Comparison of ENCODE assay signal across 26 cellular contexts in genomic region chr5:32357678-32358077, GRCh38.
"Had no signal": no experiment of that assay in that cellular context is flagged by ENCODE, and none has a peak within 500 bp of the region (broad histone marks: within the 10 kb centered on the region; RNA-seq: fewer than 3 reads in every experiment).

No MANE protein-coding gene starts in this region.

- ATAC-seq: esophagus mucosa, foreskin keratinocyte, heart left ventricle, right lobe of liver, WTC11 had no signal

- H3K36me3 ChIP-seq: ovary had no signal

- H3K9me3 Mint-ChIP-seq: activated naive CD8-positive, alpha-beta T cell treated with anti-CD3 and anti-CD28 coated beads, Interleukin-2, amount 10 ng/mL, durations not matched to agents 7 days and 5 days; immature natural killer cell; mesothelial cell of epicardium; naive B cell; nephron progenitor cell; WTC11 had no signal

- DNase-seq: activated CD4-positive, alpha-beta T cell treated with anti-CD3 and anti-CD28 coated beads for 1 hour; activated CD4-positive, alpha-beta T cell treated with anti-CD3 and anti-CD28 coated beads, Interleukin-2, amount 50 U/mL, for 48 hours; activated CD8-positive, alpha-beta memory T cell treated with anti-CD3 and anti-CD28 coated beads, Interleukin-2, amount 50 U/mL, for 48 hours; activated gamma-delta T cell; activated naive CD8-positive, alpha-beta T cell treated with anti-CD3 and anti-CD28 coated beads, Interleukin-2, amount 10 ng/mL, durations not matched to agents 7 days and 5 days; amygdala; caudate nucleus; cortex of kidney; foreskin keratinocyte; heart left ventricle; hypothalamus; immature natural killer cell; naive B cell; nephron progenitor cell; ovary; right lobe of liver; stimulated activated CD4-positive, alpha-beta T cell treated with anti-CD3 and anti-CD28 coated beads, Interleukin-2, amount 100 ng/mL, for 48 hours; stomach; thyroid gland had no signal

- H3K4me3 ChIP-seq: heart left ventricle, ovary, right lobe of liver, SJSA1, stomach, thyroid gland, upper lobe of left lung had no signal

- H3K4me3 Mint-ChIP-seq: activated naive CD8-positive, alpha-beta T cell treated with anti-CD3 and anti-CD28 coated beads, Interleukin-2, amount 10 ng/mL, durations not matched to agents 7 days and 5 days; immature natural killer cell; mesothelial cell of epicardium; naive B cell; nephron progenitor cell; WTC11 had no signal

- H3K27ac Mint-ChIP-seq: activated naive CD8-positive, alpha-beta T cell treated with anti-CD3 and anti-CD28 coated beads, Interleukin-2, amount 10 ng/mL, durations not matched to agents 7 days and 5 days; immature natural killer cell; mesothelial cell of epicardium; nephron progenitor cell; progenitor cell of endocrine pancreas; WTC11 had no signal

- H3K27me3 ChIP-seq: foreskin keratinocyte, heart left ventricle, neutrophil, ovary, right lobe of liver, SJSA1, stomach, thyroid gland, upper lobe of left lung had no signal

- H3K4me1 Mint-ChIP-seq: activated naive CD8-positive, alpha-beta T cell treated with anti-CD3 and anti-CD28 coated beads, Interleukin-2, amount 10 ng/mL, durations not matched to agents 7 days and 5 days; immature natural killer cell; mesothelial cell of epicardium; naive B cell; nephron progenitor cell had no signal

- H3K9me3 ChIP-seq: heart left ventricle, neutrophil, ovary, right lobe of liver, SJSA1, stomach, thyroid gland, upper lobe of left lung had no signal

- H3K27ac ChIP-seq: foreskin keratinocyte, heart left ventricle, neutrophil, ovary, right lobe of liver, SJSA1, stomach, thyroid gland, upper lobe of left lung had no signal

- H3K4me1 ChIP-seq: foreskin keratinocyte, right lobe of liver, SJSA1, stomach, thyroid gland, upper lobe of left lung had no signal

- H3K27me3 Mint-ChIP-seq: activated naive CD8-positive, alpha-beta T cell treated with anti-CD3 and anti-CD28 coated beads, Interleukin-2, amount 10 ng/mL, durations not matched to agents 7 days and 5 days; naive B cell; progenitor cell of endocrine pancreas had no signal
